Comparison of ENCODE assay signal across 8 cellular contexts in the genomic region with DNA sequence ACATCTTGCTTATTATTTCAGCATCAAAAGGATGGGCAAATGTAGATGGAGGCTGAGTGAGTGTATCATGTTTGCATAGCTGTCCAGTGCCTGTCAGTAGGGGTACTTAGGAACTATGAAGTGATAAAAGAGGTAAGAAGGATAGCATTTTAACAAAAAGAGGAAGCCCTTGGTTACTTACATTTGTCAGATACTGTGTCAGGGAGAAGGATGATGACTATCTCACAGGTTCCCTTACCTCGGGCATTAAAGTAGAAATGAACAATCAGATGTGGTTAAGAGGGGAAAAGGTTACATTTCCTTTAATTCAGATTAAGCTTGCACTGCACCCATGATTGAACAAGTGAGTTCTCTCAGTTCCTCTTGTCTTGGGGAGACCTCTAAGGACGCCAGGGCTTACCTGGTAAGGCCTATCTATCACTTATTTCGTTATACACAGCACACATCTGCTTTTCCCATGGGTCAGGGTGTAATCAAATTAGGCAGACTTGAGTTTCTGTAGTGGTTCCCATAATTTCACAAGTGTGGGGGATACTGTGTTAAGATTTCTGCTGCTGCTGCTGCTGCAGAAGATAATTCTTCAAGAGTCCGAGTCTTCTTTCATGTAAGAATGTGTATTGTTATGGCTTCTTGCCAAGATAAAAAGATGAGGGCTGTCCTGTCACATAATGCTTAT. TPM values are rescaled to one million over a fixed set of nuclear protein-coding genes. Genes with fewer than 3 reads are reported as not detected.
DNase-seq lines count a peak whose midpoint lies in the region; ATAC-seq and TF ChIP-seq lines count a peak whose summit lies in the region.

No MANE protein-coding gene starts in this region.

- H3K36me3 ChIP-seq in esophagus (ENCODE audit: control insufficient read depth in 2 of 2, insufficient read depth in 2 of 2, low read length in 1 of 2) (peaks cover 0 to 9% of the 10 kb centered on the region in 2 donors), stomach smooth muscle (ENCODE audit: control insufficient read depth in 2 of 2, insufficient read depth in 2 of 2, low read length in 2 of 2) (peaks cover 4 to 11% of the 10 kb centered on the region in 2 donors)

- H3K4me3 ChIP-seq in AG04450 (ENCODE audit: low read depth, low read length) (peak overlapping the region; percentile 38), esophagus (ENCODE audit: low read depth in 1 of 2, low read length in 2 of 2) (no peak overlapping the region), stomach smooth muscle (ENCODE audit: low read length in 2 of 2) (peak overlapping the region; percentile 30 to 41)

- intact Hi-C loops in sciatic nerve (cut with DNase I), result no loop called here

- H3K27me3 ChIP-seq in AG04450 (ENCODE audit: control insufficient read depth, insufficient read depth, low read length) (no peaks in the 10 kb centered on the region), esophagus (ENCODE audit: control insufficient read depth in 1 of 2, insufficient read depth in 2 of 2, low read length in 2 of 2) (no peaks in the 10 kb centered on the region), stomach smooth muscle (ENCODE audit: control insufficient read depth in 1 of 2, insufficient read depth in 2 of 2, low read length in 2 of 2) (no peaks in the 10 kb centered on the region)

- no peak for TF ChIP-seq CTCF in AG04450 (IDR thresholded peaks at IDR 0.05; ENCODE audit: low read depth, low read length)

- DNase-seq in AG04450 (ENCODE audit: low read depth, low spot score) (no peak), SIG-M5 treated with dmso at 0.1 percent for 504 hours (lab: John Stamatoyannopoulos, UW; ENCODE audit: unreplicated experiment) (peak; percentile 72), sciatic nerve (ENCODE audit: low spot score) (no peak), DMS 273 treated with DMSO at 0.1 percent for 48 hours (lab: John Stamatoyannopoulos, UW) (no peak)

- H3K4me1 ChIP-seq in esophagus (ENCODE audit: control insufficient read depth in 2 of 2, insufficient read depth in 2 of 2, low read length in 1 of 2), result peaks cover 0 to 4% of the 10 kb centered on the region in 2 donors
- H3K4me1 ChIP-seq in stomach smooth muscle (ENCODE audit: control insufficient read depth, insufficient read depth, low read length), result peaks cover 24% of the 10 kb centered on the region

- H3K9ac ChIP-seq in stomach smooth muscle (ENCODE audit: low read length in 2 of 2), result peak overlapping the region in 1 of 2 donors; percentile 30

- POLR2A ChIA-PET in AG04450 (lab: Yijun Ruan, JAX), result no interaction called here

- peaks cover 2% of the 10 kb centered on the region; the same call in 1 of the 2 replicates for H3K9me3 ChIP-seq in AG04450 (ENCODE audit: control insufficient read depth, insufficient read depth, low read length)
- no peaks in the 10 kb centered on the region for H3K9me3 ChIP-seq in esophagus (ENCODE audit: control insufficient read depth in 2 of 2, insufficient read depth in 1 of 2, low read depth in 1 of 2, low read length in 1 of 2)
- H3K9me3 ChIP-seq in stomach smooth muscle (ENCODE audit: control insufficient read depth in 2 of 2, low read length in 2 of 2), result no peaks in the 10 kb centered on the region

- CTCF ChIA-PET in AG04450 (lab: Charles Lee), result interaction anchor here (0.7 to 1.1 kb wide), 2 partner anchors 11 to 271 kb away, joined by 3 to 4 read pairs; no protein-coding TSS in a partner anchor

- ATAC-seq in GM19023 (IDR thresholded peaks at IDR 0.05; ENCODE audit: unreplicated experiment) (peak; percentile 53), HG03103 (IDR thresholded peaks at IDR 0.05; ENCODE audit: low read depth, unreplicated experiment) (peak; percentile 72), sciatic nerve (no peak)

- WGBS in esophagus, 2 donors, result 37 to 48% methylated on average over 4 of the region's 4 CpGs

- H3K27ac ChIP-seq in AG04450 (ENCODE audit: low read depth, low read length), result peak overlapping the region; percentile 41
- peak overlapping the region; percentile 72 to 88 for H3K27ac ChIP-seq in esophagus (ENCODE audit: low read depth in 2 of 2, low read length in 1 of 2)
- peak overlapping the region; percentile 4 for H3K27ac ChIP-seq in stomach smooth muscle (ENCODE audit: low read length)

RNA-seq across cellular contexts. Expression of a gene that starts 4.5 kb away (rescaled TPM):
- polyA plus RNA-seq in AG04450 (2011; rRNA removed) (32.7 and 36.7 TPM in 2 replicates), esophagus (10 to 100 TPM in 1 of 2 donors, 1 to 10 TPM in 1; 9.6 to 15.3 TPM)
- 136 and 171 TPM in 2 replicates for polyA minus RNA-seq in AG04450 (2011; rRNA and poly(A)+ RNA removed)
- total RNA-seq in sciatic nerve, result 79.1 TPM

Comparison
In these comparisons a context has a peak if more than half of its experiments do, and no peak if none do; other contexts are left out.
1. H3K27ac ChIP-seq: peak in every context shown above with its lines; median percentile 80 in esophagus; 41 in AG04450; 4 in stomach smooth muscle.
2. H3K4me3 ChIP-seq: peak in AG04450 (single experiment) and stomach smooth muscle (2 of 2); none in esophagus (0 of 2).